ENCODE assay signal across 1 cellular context in the genomic region with DNA sequence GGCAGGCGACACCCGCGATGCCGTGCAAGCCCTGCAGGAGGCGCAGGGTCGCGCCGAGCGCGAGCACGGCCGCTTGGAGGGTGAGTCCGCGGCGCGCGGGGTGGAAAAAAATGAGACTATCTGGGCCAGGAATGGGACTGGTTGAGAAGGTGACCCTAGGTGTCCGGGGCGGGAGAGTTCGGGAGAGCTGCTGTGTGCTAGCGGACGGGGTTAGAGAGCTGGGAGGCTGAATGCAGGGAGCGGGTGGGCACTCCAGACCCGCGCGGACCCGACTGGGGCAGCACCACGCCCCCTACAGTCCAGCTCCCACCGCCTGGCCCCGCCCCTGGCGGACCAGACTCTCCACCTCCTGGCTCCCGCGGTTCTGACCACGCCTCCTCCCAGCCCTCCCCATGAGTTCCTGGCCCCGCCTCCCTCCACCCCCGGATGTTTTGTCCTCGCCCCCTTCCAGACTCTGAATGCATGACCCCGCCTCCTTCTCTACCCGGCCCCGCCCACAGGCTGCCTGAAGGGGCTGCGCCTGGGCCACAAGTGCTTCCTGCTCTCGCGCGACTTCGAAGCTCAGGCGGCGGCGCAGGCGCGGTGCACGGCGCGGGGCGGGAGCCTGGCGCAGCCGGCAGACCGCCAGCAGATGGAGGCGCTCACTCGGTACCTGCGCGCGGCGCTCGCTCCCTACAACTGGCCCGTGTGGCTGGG.
TF ChIP-seq lines count a peak whose summit lies in the region.

No MANE protein-coding gene starts in this region.

TF ChIP-seq in K562, 482 proteins besides CTCF, POLR2A, EP300 and RAD21 (continued from another document and continues in another):
- TF ChIP-seq, protein P1, sequence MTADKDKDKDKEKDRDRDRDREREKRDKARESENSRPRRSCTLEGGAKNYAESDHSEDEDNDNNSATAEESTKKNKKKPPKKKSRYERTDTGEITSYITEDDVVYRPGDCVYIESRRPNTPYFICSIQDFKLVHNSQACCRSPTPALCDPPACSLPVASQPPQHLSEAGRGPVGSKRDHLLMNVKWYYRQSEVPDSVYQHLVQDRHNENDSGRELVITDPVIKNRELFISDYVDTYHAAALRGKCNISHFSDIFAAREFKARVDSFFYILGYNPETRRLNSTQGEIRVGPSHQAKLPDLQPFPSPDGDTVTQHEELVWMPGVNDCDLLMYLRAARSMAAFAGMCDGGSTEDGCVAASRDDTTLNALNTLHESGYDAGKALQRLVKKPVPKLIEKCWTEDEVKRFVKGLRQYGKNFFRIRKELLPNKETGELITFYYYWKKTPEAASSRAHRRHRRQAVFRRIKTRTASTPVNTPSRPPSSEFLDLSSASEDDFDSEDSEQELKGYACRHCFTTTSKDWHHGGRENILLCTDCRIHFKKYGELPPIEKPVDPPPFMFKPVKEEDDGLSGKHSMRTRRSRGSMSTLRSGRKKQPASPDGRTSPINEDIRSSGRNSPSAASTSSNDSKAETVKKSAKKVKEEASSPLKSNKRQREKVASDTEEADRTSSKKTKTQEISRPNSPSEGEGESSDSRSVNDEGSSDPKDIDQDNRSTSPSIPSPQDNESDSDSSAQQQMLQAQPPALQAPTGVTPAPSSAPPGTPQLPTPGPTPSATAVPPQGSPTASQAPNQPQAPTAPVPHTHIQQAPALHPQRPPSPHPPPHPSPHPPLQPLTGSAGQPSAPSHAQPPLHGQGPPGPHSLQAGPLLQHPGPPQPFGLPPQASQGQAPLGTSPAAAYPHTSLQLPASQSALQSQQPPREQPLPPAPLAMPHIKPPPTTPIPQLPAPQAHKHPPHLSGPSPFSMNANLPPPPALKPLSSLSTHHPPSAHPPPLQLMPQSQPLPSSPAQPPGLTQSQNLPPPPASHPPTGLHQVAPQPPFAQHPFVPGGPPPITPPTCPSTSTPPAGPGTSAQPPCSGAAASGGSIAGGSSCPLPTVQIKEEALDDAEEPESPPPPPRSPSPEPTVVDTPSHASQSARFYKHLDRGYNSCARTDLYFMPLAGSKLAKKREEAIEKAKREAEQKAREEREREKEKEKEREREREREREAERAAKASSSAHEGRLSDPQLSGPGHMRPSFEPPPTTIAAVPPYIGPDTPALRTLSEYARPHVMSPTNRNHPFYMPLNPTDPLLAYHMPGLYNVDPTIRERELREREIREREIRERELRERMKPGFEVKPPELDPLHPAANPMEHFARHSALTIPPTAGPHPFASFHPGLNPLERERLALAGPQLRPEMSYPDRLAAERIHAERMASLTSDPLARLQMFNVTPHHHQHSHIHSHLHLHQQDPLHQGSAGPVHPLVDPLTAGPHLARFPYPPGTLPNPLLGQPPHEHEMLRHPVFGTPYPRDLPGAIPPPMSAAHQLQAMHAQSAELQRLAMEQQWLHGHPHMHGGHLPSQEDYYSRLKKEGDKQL (CRISPR knock-in tag; IDR thresholded peaks at IDR 0.05; ENCODE audit: borderline replicate concordance) = no peak
- peak; percentile 44; the same call in 1 of the 2 replicates for TF ChIP-seq PHF21A (IDR thresholded peaks at IDR 0.05; ENCODE audit: borderline replicate concordance, low read depth)
- no peak for TF ChIP-seq SPI1 (IDR thresholded peaks at IDR 0.05; ENCODE audit: borderline replicate concordance, low read depth, low read length)
- TF ChIP-seq ZNF408 (CRISPR knock-in tag; IDR thresholded peaks at IDR 0.05; ENCODE audit: low read depth) = no peak
- peak; percentile 65; the same call in 1 of the 2 replicates for TF ChIP-seq CREM (IDR thresholded peaks at IDR 0.05; ENCODE audit: low read depth)
- TF ChIP-seq, protein P2, sequence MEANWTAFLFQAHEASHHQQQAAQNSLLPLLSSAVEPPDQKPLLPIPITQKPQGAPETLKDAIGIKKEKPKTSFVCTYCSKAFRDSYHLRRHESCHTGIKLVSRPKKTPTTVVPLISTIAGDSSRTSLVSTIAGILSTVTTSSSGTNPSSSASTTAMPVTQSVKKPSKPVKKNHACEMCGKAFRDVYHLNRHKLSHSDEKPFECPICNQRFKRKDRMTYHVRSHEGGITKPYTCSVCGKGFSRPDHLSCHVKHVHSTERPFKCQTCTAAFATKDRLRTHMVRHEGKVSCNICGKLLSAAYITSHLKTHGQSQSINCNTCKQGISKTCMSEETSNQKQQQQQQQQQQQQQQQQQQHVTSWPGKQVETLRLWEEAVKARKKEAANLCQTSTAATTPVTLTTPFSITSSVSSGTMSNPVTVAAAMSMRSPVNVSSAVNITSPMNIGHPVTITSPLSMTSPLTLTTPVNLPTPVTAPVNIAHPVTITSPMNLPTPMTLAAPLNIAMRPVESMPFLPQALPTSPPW (CRISPR knock-in tag; IDR thresholded peaks at IDR 0.05) = peak; percentile 92
- TF ChIP-seq NR1H2 (CRISPR knock-in tag; IDR thresholded peaks at IDR 0.05) = peak; percentile 80; the same call in 1 of the 2 replicates
- TF ChIP-seq NFYB (IDR thresholded peaks at IDR 0.05; ENCODE audit: extremely low read depth, insufficient read length) = no peak
- TF ChIP-seq RBM25 (IDR thresholded peaks at IDR 0.05; ENCODE audit: low read depth, low read length, severe bottlenecking) = peak; percentile 95
- TF ChIP-seq, protein P3, sequence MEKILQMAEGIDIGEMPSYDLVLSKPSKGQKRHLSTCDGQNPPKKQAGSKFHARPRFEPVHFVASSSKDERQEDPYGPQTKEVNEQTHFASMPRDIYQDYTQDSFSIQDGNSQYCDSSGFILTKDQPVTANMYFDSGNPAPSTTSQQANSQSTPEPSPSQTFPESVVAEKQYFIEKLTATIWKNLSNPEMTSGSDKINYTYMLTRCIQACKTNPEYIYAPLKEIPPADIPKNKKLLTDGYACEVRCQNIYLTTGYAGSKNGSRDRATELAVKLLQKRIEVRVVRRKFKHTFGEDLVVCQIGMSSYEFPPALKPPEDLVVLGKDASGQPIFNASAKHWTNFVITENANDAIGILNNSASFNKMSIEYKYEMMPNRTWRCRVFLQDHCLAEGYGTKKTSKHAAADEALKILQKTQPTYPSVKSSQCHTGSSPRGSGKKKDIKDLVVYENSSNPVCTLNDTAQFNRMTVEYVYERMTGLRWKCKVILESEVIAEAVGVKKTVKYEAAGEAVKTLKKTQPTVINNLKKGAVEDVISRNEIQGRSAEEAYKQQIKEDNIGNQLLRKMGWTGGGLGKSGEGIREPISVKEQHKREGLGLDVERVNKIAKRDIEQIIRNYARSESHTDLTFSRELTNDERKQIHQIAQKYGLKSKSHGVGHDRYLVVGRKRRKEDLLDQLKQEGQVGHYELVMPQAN (IDR thresholded peaks at IDR 0.05; ENCODE audit: borderline replicate concordance) = peak; percentile 75; the same call in 1 of the 2 replicates
- TF ChIP-seq ATF1 (CRISPR knock-in tag; IDR thresholded peaks at IDR 0.05) = no peak
- 0 out of 2 replicates have a peak, but pooled peaks have one; percentile 7 for TF ChIP-seq ATF1 (tag; IDR thresholded peaks at IDR 0.05)
- TF ChIP-seq TAF1 (IDR thresholded peaks at IDR 0.05; ENCODE audit: control insufficient read depth, extremely low read depth, insufficient read depth, low read length, severe bottlenecking) = peak; percentile 70
- TF ChIP-seq, protein P4, sequence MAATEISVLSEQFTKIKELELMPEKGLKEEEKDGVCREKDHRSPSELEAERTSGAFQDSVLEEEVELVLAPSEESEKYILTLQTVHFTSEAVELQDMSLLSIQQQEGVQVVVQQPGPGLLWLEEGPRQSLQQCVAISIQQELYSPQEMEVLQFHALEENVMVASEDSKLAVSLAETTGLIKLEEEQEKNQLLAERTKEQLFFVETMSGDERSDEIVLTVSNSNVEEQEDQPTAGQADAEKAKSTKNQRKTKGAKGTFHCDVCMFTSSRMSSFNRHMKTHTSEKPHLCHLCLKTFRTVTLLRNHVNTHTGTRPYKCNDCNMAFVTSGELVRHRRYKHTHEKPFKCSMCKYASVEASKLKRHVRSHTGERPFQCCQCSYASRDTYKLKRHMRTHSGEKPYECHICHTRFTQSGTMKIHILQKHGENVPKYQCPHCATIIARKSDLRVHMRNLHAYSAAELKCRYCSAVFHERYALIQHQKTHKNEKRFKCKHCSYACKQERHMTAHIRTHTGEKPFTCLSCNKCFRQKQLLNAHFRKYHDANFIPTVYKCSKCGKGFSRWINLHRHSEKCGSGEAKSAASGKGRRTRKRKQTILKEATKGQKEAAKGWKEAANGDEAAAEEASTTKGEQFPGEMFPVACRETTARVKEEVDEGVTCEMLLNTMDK (IDR thresholded peaks at IDR 0.05; ENCODE audit: borderline replicate concordance, insufficient read depth, low read depth, low read length, poor library complexity, severe bottlenecking) = peak; percentile 92
- TF ChIP-seq EGR1 (conservative IDR thresholded peaks at IDR 0.05) = peak; percentile 94
- TF ChIP-seq, protein P5, sequence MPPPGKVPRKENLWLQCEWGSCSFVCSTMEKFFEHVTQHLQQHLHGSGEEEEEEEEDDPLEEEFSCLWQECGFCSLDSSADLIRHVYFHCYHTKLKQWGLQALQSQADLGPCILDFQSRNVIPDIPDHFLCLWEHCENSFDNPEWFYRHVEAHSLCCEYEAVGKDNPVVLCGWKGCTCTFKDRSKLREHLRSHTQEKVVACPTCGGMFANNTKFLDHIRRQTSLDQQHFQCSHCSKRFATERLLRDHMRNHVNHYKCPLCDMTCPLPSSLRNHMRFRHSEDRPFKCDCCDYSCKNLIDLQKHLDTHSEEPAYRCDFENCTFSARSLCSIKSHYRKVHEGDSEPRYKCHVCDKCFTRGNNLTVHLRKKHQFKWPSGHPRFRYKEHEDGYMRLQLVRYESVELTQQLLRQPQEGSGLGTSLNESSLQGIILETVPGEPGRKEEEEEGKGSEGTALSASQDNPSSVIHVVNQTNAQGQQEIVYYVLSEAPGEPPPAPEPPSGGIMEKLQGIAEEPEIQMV (tag; conservative IDR thresholded peaks at IDR 0.05; ENCODE audit: low read depth) = peak; percentile 95
- no peak for TF ChIP-seq ZNF23 (CRISPR knock-in tag; IDR thresholded peaks at IDR 0.05)
- TF ChIP-seq, protein P6, sequence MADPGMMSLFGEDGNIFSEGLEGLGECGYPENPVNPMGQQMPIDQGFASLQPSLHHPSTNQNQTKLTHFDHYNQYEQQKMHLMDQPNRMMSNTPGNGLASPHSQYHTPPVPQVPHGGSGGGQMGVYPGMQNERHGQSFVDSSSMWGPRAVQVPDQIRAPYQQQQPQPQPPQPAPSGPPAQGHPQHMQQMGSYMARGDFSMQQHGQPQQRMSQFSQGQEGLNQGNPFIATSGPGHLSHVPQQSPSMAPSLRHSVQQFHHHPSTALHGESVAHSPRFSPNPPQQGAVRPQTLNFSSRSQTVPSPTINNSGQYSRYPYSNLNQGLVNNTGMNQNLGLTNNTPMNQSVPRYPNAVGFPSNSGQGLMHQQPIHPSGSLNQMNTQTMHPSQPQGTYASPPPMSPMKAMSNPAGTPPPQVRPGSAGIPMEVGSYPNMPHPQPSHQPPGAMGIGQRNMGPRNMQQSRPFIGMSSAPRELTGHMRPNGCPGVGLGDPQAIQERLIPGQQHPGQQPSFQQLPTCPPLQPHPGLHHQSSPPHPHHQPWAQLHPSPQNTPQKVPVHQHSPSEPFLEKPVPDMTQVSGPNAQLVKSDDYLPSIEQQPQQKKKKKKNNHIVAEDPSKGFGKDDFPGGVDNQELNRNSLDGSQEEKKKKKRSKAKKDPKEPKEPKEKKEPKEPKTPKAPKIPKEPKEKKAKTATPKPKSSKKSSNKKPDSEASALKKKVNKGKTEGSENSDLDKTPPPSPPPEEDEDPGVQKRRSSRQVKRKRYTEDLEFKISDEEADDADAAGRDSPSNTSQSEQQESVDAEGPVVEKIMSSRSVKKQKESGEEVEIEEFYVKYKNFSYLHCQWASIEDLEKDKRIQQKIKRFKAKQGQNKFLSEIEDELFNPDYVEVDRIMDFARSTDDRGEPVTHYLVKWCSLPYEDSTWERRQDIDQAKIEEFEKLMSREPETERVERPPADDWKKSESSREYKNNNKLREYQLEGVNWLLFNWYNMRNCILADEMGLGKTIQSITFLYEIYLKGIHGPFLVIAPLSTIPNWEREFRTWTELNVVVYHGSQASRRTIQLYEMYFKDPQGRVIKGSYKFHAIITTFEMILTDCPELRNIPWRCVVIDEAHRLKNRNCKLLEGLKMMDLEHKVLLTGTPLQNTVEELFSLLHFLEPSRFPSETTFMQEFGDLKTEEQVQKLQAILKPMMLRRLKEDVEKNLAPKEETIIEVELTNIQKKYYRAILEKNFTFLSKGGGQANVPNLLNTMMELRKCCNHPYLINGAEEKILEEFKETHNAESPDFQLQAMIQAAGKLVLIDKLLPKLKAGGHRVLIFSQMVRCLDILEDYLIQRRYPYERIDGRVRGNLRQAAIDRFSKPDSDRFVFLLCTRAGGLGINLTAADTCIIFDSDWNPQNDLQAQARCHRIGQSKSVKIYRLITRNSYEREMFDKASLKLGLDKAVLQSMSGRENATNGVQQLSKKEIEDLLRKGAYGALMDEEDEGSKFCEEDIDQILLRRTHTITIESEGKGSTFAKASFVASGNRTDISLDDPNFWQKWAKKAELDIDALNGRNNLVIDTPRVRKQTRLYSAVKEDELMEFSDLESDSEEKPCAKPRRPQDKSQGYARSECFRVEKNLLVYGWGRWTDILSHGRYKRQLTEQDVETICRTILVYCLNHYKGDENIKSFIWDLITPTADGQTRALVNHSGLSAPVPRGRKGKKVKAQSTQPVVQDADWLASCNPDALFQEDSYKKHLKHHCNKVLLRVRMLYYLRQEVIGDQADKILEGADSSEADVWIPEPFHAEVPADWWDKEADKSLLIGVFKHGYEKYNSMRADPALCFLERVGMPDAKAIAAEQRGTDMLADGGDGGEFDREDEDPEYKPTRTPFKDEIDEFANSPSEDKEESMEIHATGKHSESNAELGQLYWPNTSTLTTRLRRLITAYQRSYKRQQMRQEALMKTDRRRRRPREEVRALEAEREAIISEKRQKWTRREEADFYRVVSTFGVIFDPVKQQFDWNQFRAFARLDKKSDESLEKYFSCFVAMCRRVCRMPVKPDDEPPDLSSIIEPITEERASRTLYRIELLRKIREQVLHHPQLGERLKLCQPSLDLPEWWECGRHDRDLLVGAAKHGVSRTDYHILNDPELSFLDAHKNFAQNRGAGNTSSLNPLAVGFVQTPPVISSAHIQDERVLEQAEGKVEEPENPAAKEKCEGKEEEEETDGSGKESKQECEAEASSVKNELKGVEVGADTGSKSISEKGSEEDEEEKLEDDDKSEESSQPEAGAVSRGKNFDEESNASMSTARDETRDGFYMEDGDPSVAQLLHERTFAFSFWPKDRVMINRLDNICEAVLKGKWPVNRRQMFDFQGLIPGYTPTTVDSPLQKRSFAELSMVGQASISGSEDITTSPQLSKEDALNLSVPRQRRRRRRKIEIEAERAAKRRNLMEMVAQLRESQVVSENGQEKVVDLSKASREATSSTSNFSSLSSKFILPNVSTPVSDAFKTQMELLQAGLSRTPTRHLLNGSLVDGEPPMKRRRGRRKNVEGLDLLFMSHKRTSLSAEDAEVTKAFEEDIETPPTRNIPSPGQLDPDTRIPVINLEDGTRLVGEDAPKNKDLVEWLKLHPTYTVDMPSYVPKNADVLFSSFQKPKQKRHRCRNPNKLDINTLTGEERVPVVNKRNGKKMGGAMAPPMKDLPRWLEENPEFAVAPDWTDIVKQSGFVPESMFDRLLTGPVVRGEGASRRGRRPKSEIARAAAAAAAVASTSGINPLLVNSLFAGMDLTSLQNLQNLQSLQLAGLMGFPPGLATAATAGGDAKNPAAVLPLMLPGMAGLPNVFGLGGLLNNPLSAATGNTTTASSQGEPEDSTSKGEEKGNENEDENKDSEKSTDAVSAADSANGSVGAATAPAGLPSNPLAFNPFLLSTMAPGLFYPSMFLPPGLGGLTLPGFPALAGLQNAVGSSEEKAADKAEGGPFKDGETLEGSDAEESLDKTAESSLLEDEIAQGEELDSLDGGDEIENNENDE (IDR thresholded peaks at IDR 0.05; ENCODE audit: low read depth, low read length) = peak; percentile 37
- TF ChIP-seq YY1 (IDR thresholded peaks at IDR 0.05; ENCODE audit: borderline replicate concordance in 1 of 3, control insufficient read depth in 1 of 3, extremely low read depth in 1 of 3, insufficient read depth in 3 of 3, insufficient read length in 1 of 3, insufficient replicate concordance in 2 of 3, low read depth in 1 of 3, low read length in 2 of 3) = peak in 2 of 3 experiments; percentile 76 to 81
- no peak for TF ChIP-seq COPS2 (conservative IDR thresholded peaks at IDR 0.05)
- TF ChIP-seq CBX1 (IDR thresholded peaks at IDR 0.05; ENCODE audit: low read depth) = peak; percentile 59; the same call in 1 of the 2 replicates
